13 cellular contexts compared by ENCODE assay signal in genomic region chr10:1249142-1249541, GRCh38.
"Had no signal": no experiment of that assay in that cellular context is flagged by ENCODE, and none has a peak within 500 bp of the region (broad histone marks: within the 10 kb centered on the region; RNA-seq: fewer than 3 reads in every experiment).

No MANE protein-coding gene starts in this region.

- H3K4me1 ChIP-seq: SJSA1 had no signal

- H3K27ac ChIP-seq: SJSA1, SK-N-MC had no signal

- H3K4me3 ChIP-seq: MG63, SJSA1, SK-N-MC had no signal

- DNase-seq: IMR-90, Karpas-422, KG1, MG63, NCI-H1417 treated with DMSO at 0.1 percent for 48 hours, NCI-H1930, NCI-H226, NCI-H446, Right ventricle myocardium superior, RPMI8226, SIG-M5 had no signal

- H3K9me3 ChIP-seq: MG63, SJSA1 had no signal

- H3K36me3 ChIP-seq: MG63, SJSA1 had no signal
